1 cellular context compared by ENCODE assay signal in the genomic region with DNA sequence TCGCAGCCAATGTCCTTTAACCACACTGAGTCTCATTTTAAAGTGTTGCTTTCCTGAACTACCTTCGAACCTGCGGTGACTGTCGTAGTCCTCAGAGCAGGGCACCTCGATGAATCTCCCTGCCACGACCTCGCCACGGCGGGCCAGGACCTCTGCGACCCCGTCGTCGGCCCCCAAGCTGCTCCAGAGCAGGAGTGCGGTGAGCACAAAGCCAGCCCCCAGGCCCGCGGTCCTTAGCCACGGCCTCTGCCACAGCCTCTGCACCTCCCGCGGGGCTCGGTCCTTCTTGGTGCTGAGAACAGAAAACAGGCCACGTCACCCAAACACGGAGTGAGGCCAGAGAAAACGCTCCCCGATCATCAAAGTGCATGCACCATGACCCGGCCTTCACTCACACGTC.
TF ChIP-seq lines count a peak whose summit lies in the region.

No MANE protein-coding gene starts in this region.

TF ChIP-seq in H1, 55 proteins besides CTCF, POLR2A, EP300 and RAD21:
- TF ChIP-seq SP2 (IDR thresholded peaks at IDR 0.05; ENCODE audit: low read length) (no peak), JUND (IDR thresholded peaks at IDR 0.05; ENCODE audit: low read length) (no peak), CEBPB (IDR thresholded peaks at IDR 0.05; ENCODE audit: low read depth, low read length) (no peak), BACH1 (IDR thresholded peaks at IDR 0.05; ENCODE audit: low read length) (no peak)
